18 cellular contexts compared by ENCODE assay signal in genomic region chr16:14347706-14348105, GRCh38.
A peak's percentile ranks its signal among the peaks of the same experiment; 100 is the strongest.
DNase-seq lines count a peak whose midpoint lies in the region; ATAC-seq and TF ChIP-seq lines count a peak whose summit lies in the region.
"Had no signal": no experiment of that assay in that cellular context is flagged by ENCODE, and none has a peak within 500 bp of the region (broad histone marks: within the 10 kb centered on the region; RNA-seq: fewer than 3 reads in every experiment).

No MANE protein-coding gene starts in this region.

- no peaks in the 10 kb centered on the region for H3K36me3 ChIP-seq in adrenal gland (replicated peaks in 1 of 2)
- no peaks in the 10 kb centered on the region for H3K36me3 ChIP-seq in heart left ventricle
- no peaks in the 10 kb centered on the region for H3K36me3 ChIP-seq in trophoblast cell (ENCODE audit: control insufficient read depth in 1 of 2, insufficient read depth in 2 of 2, low read length in 2 of 2)
- H3K36me3 ChIP-seq: SJSA1 had no signal

- H4K8ac ChIP-seq in trophoblast cell (ENCODE audit: low read depth, low read length) = no peak overlapping the region

- no peak overlapping the region for H2AFZ ChIP-seq in trophoblast cell (ENCODE audit: insufficient read depth, low read length, poor library complexity)

- no peak overlapping the region for H3K4me3 ChIP-seq in adrenal gland
- no peak overlapping the region for H3K4me3 ChIP-seq in heart left ventricle
- no peak overlapping the region for H3K4me3 ChIP-seq in trophoblast cell (ENCODE audit: low read depth, low read length)
- H3K4me3 ChIP-seq: SJSA1 had no signal

- no peaks in the 10 kb centered on the region for H3K79me1 ChIP-seq in trophoblast cell (ENCODE audit: low read length)

- H4K12ac ChIP-seq in trophoblast cell (ENCODE audit: low read depth, low read length) = no peak overlapping the region

- no peak overlapping the region for H3K9ac ChIP-seq in trophoblast cell (ENCODE audit: low read length)

- no peak overlapping the region for H4K91ac ChIP-seq in trophoblast cell (ENCODE audit: low read depth, low read length)

- H3K4me1 ChIP-seq in adrenal gland (replicated peaks in 1 of 2) (peaks cover 0 to 6% of the 10 kb centered on the region in 2 donors), heart left ventricle (peaks cover 0 to 10% (median 0%) of the 10 kb centered on the region in 12 donors), trophoblast cell (ENCODE audit: control insufficient read depth in 1 of 2, insufficient read depth in 2 of 2, low read length in 2 of 2) (peaks cover 0 to 2% of the 10 kb centered on the region in 2 experiments)
- H3K4me1 ChIP-seq: Caco-2, SJSA1 had no signal

- no peak overlapping the region for H3K14ac ChIP-seq in trophoblast cell (ENCODE audit: low read length)

- H3K9me3 ChIP-seq in adrenal gland (replicated peaks in 1 of 3) (no peaks in the 10 kb centered on the region), heart left ventricle (peaks cover 0 to 12% (median 0%) of the 10 kb centered on the region in 12 donors), trophoblast cell (ENCODE audit: insufficient read depth, low read depth, low read length) (peaks cover 5% of the 10 kb centered on the region)
- H3K9me3 ChIP-seq: Caco-2, SJSA1 had no signal

- H2BK120ac ChIP-seq in trophoblast cell (ENCODE audit: insufficient read depth, low read length, poor library complexity) = no peak overlapping the region

- no peak overlapping the region for H3K4ac ChIP-seq in trophoblast cell (ENCODE audit: low read depth, low read length)

- no peak overlapping the region for H2AK5ac ChIP-seq in trophoblast cell (ENCODE audit: low read length)

- no peak overlapping the region for H2BK12ac ChIP-seq in trophoblast cell (ENCODE audit: low read length)

- TF ChIP-seq POLR2A in adrenal gland (IDR thresholded peaks at IDR 0.05) = no peak
- no peak for TF ChIP-seq POLR2A in heart left ventricle (IDR thresholded peaks at IDR 0.05)

- TF ChIP-seq CTCF in adrenal gland (IDR thresholded peaks at IDR 0.05) (no peak), heart left ventricle (IDR thresholded peaks at IDR 0.05) (no peak)

- H3K27ac ChIP-seq in adrenal gland (peak overlapping the region in 2 of 5 donors; percentile 15 to 54), heart left ventricle (peak overlapping the region; percentile 4 to 77 (median 62)), trophoblast cell (ENCODE audit: low read depth, low read length) (no peak overlapping the region)
- H3K27ac ChIP-seq: RWPE1, SJSA1 had no signal

- ATAC-seq in heart left ventricle = peak; percentile 96 to 98 (median 96)
- ATAC-seq: PC-3 had no signal

- H3K18ac ChIP-seq in trophoblast cell (ENCODE audit: low read length) = no peak overlapping the region

- no peak overlapping the region for H3K4me2 ChIP-seq in trophoblast cell (ENCODE audit: low read length)

- H3K79me2 ChIP-seq in trophoblast cell (ENCODE audit: control insufficient read depth, insufficient read depth, low read length, poor library complexity) = no peaks in the 10 kb centered on the region

- H3K23ac ChIP-seq in trophoblast cell (ENCODE audit: low read length) = no peak overlapping the region

- peak overlapping the region; percentile 11 for H2BK5ac ChIP-seq in trophoblast cell (ENCODE audit: low read depth, low read length, poor library complexity)

- DNase-seq in adrenal gland (peak; percentile 46 to 87 (median 80)), heart left ventricle (peak; percentile 66 to 87 (median 73)), trophoblast cell (no peak), T-helper 1 cell (no peak), dermis blood vessel endothelial cell (no peak), activated T-cell treated with anti-CD3 and anti-CD28 coated beads for 4 hours (no peak)
- no peak for DNase-seq in activated T-cell treated with anti-CD3 and anti-CD28 coated beads, Interleukin-2, amount 50 U/mL, for 1 hour
- DNase-seq: ACHN; AML-193; Caco-2; CD4-positive, CD25-positive, alpha-beta regulatory T cell; DMS153; NCI-H1417; NCI-H1930; NCI-H69; PC-3 had no signal

- intact Hi-C loops in adrenal gland (cut with DNase I) (no loop called here), heart left ventricle (cut with DNase I) (loop anchor here in 2 of 10 donors (5.0 kb wide), 2 partner anchors 45 to 140 kb away; no protein-coding TSS in a partner anchor)

- H3K27me3 ChIP-seq in adrenal gland (no peaks in the 10 kb centered on the region), heart left ventricle (no peaks in the 10 kb centered on the region), trophoblast cell (ENCODE audit: insufficient read depth, low read length) (no peaks in the 10 kb centered on the region)
- H3K27me3 ChIP-seq: SJSA1 had no signal

- WGBS in adrenal gland, 4 donors = 37 to 58% (median 45%) methylated on average over 8 to 12 of the region's 12 CpGs
- WGBS in heart left ventricle, 4 donors = 22 to 41% (median 32%) methylated on average over 12 of the region's 12 CpGs
- WGBS in trophoblast cell (ENCODE audit: extremely low coverage, insufficient coverage, insufficient read length) = no CpG with 5 or more reads among the region's 12 CpGs

Comparison
In these comparisons a context has a peak if more than half of its experiments do, and no peak if none do; other contexts are left out.
1. DNase-seq: peak in adrenal gland (7 of 7) and heart left ventricle (5 of 5); none in trophoblast cell (0 of 2), T-helper 1 cell (0 of 5), activated T-cell treated with anti-CD3 and anti-CD28 coated beads, Interleukin-2, amount 50 U/mL, for 1 hour (single experiment), dermis blood vessel endothelial cell (single experiment) and activated T-cell treated with anti-CD3 and anti-CD28 coated beads for 4 hours (single experiment).